ENCODE assay signal across 20 cellular contexts in genomic region chr6:7271205-7271534, GRCh38. TPM values are rescaled to one million over a fixed set of nuclear protein-coding genes. Genes with fewer than 3 reads are reported as not detected.
DNase-seq lines count a peak whose midpoint lies in the region; ATAC-seq and TF ChIP-seq lines count a peak whose summit lies in the region.
"Had no signal": no experiment of that assay in that cellular context is flagged by ENCODE, and none has a peak within 500 bp of the region (broad histone marks: within the 10 kb centered on the region; RNA-seq: fewer than 3 reads in every experiment).

No MANE protein-coding gene starts in this region.

- H3K4ac ChIP-seq in neuronal stem cell (ENCODE audit: low read length), result no peak overlapping the region

- no peak overlapping the region for H3K23ac ChIP-seq in neuronal stem cell (ENCODE audit: low read depth, low read length, poor library complexity)

- no peak overlapping the region for H2AK5ac ChIP-seq in neuronal stem cell (ENCODE audit: low read depth, low read length)

- H3K9ac ChIP-seq in neuronal stem cell (ENCODE audit: low read depth, low read length, poor library complexity), result no peak overlapping the region

- H3K4me3 ChIP-seq in right atrium auricular region (no peak overlapping the region), heart left ventricle (no peak overlapping the region), neuronal stem cell (ENCODE audit: low read length in 2 of 2) (no peak overlapping the region)
- H3K4me3 ChIP-seq: PC-9, SJCRH30 had no signal

- no peak overlapping the region for H3K18ac ChIP-seq in neuronal stem cell (ENCODE audit: low read length)

- no peak overlapping the region for H3K27ac ChIP-seq in right atrium auricular region
- H3K27ac ChIP-seq in heart left ventricle, result no peak overlapping the region
- H3K27ac ChIP-seq in neuronal stem cell (replicated peaks; ENCODE audit: low read length), result no peak overlapping the region
- H3K27ac ChIP-seq: PC-9, SJCRH30 had no signal

- DNase-seq in activated CD8-positive, alpha-beta memory T cell treated with anti-CD3 and anti-CD28 coated beads for 24 hours, result peak; percentile 28
- DNase-seq in activated CD8-positive, alpha-beta memory T cell treated with anti-CD3 and anti-CD28 coated beads, Interleukin-2, amount 50 U/mL, for 4 hours, result no peak
- peak; percentile 36 for DNase-seq in right atrium auricular region (ENCODE audit: low spot score)
- DNase-seq in heart left ventricle, result no peak
- DNase-seq in neuronal stem cell (ENCODE audit: low spot score), result no peak
- DNase-seq in germinal center (ENCODE audit: low spot score), result no peak
- DNase-seq: DMS53, GF-D8, GOT3, HCEC 1CT, KG1, NCI-H1092 treated with DMSO at 0.1 percent for 48 hours, NCI-H1436 treated with DMSO at 0.1 percent for 48 hours, NCI-H1930, NCI-H226, NCI-H510A treated with DMSO at 0.1 percent for 48 hours, NCI-H748 treated with DMSO at 0.1 percent for 48 hours, PC-9, SJCRH30 had no signal

- H3K36me3 ChIP-seq in right atrium auricular region (no peaks in the 10 kb centered on the region), heart left ventricle (no peaks in the 10 kb centered on the region), neuronal stem cell (replicated peaks in 1 of 2; ENCODE audit: control insufficient read depth in 2 of 2, insufficient read depth in 2 of 2, low read length in 2 of 2) (no peaks in the 10 kb centered on the region)
- H3K36me3 ChIP-seq: SJCRH30 had no signal

- no peak overlapping the region for H4K8ac ChIP-seq in neuronal stem cell (ENCODE audit: low read depth, low read length)

- no peak overlapping the region for H2BK12ac ChIP-seq in neuronal stem cell (ENCODE audit: low read length)

- H3K9me3 ChIP-seq in right atrium auricular region (no peaks in the 10 kb centered on the region), heart left ventricle (peaks cover 0 to 2% (median 0%) of the 10 kb centered on the region in 12 donors), neuronal stem cell (replicated peaks in 1 of 2; ENCODE audit: control insufficient read depth in 2 of 2, insufficient read depth in 1 of 2, low read depth in 1 of 2, low read length in 2 of 2) (peaks cover 0 to 2% of the 10 kb centered on the region in 2 donors)
- H3K9me3 ChIP-seq: SJCRH30 had no signal

- no peak overlapping the region for H2AFZ ChIP-seq in neuronal stem cell (ENCODE audit: low read length)
- H2AFZ ChIP-seq: PC-9 had no signal

- intact Hi-C loops in heart left ventricle (cut with DNase I), result no loop called here

- H2BK5ac ChIP-seq in neuronal stem cell (ENCODE audit: low read length), result peak overlapping the region; percentile 13

- H3K4me2 ChIP-seq in neuronal stem cell (ENCODE audit: insufficient read depth, low read length, poor library complexity, severe bottlenecking), result no peak overlapping the region
- H3K4me2 ChIP-seq: PC-9 had no signal

- ATAC-seq in heart left ventricle (no peak), HG02884 (IDR thresholded peaks at IDR 0.05; ENCODE audit: unreplicated experiment) (no peak)

- TF ChIP-seq CTCF in right atrium auricular region (IDR thresholded peaks at IDR 0.05) (no peak), heart left ventricle (IDR thresholded peaks at IDR 0.05) (no peak)

- H3K79me1 ChIP-seq in neuronal stem cell (ENCODE audit: low read depth, low read length), result no peaks in the 10 kb centered on the region

- TF ChIP-seq POLR2A in heart left ventricle (IDR thresholded peaks at IDR 0.05), result no peak

- no peaks in the 10 kb centered on the region for H3K4me1 ChIP-seq in right atrium auricular region
- H3K4me1 ChIP-seq in heart left ventricle, result peaks cover 0 to 20% (median 0%) of the 10 kb centered on the region in 12 donors
- peaks cover 0 to 2% of the 10 kb centered on the region in 2 donors for H3K4me1 ChIP-seq in neuronal stem cell (ENCODE audit: control insufficient read depth in 2 of 2, insufficient read depth in 1 of 2, low read depth in 1 of 2, low read length in 2 of 2)
- H3K4me1 ChIP-seq: SJCRH30 had no signal

- WGBS in heart left ventricle, 4 donors, result 73 to 91% (median 84%) methylated on average over 11 of the region's 11 CpGs
- WGBS in neuronal stem cell (ENCODE audit: extremely low coverage in 2 of 2, insufficient read length in 2 of 2, insufficient replicate concordance in 1 of 2), 2 donors, result no CpG with 5 or more reads among the region's 11 CpGs

- H4K91ac ChIP-seq in neuronal stem cell (ENCODE audit: low read depth, low read length, poor library complexity), result no peak overlapping the region

- H3K27me3 ChIP-seq in right atrium auricular region (no peaks in the 10 kb centered on the region), heart left ventricle (no peaks in the 10 kb centered on the region), neuronal stem cell (ENCODE audit: control insufficient read depth in 3 of 3, insufficient read depth in 3 of 3, low read depth in 1 of 3, low read length in 3 of 3) (no peaks in the 10 kb centered on the region)
- H3K27me3 ChIP-seq: SJCRH30 had no signal

- no peak overlapping the region for H2BK120ac ChIP-seq in neuronal stem cell (ENCODE audit: low read depth, low read length)

- no peak overlapping the region for H2BK15ac ChIP-seq in neuronal stem cell (ENCODE audit: low read length)

- H3K14ac ChIP-seq in neuronal stem cell (ENCODE audit: low read length), result no peak overlapping the region

RNA-seq across cellular contexts. Expression of gene SSR1, which starts 41.8 kb away (rescaled TPM):
- total RNA-seq in right atrium auricular region (10 to 100 TPM; 30.2 to 41.7 TPM), heart left ventricle (100 to 1,000 TPM in 1 of 9 donors, 10 to 100 TPM in 8; 20.6 to 106 (median 67.9) TPM)
- polyA plus RNA-seq in heart left ventricle, result 10 to 100 TPM in 1 of 2 donors, 1 to 10 TPM in 1; 8.6 to 80.0 TPM
- polyA plus RNA-seq in neuronal stem cell (2013, experiment 1 of 2), result 40.1 TPM
- polyA plus RNA-seq in neuronal stem cell (2013, experiment 2 of 2), result 38.6 TPM

Comparison
In these comparisons a context has a peak if more than half of its experiments do, and no peak if none do; other contexts are left out.
1. DNase-seq: peak in activated CD8-positive, alpha-beta memory T cell treated with anti-CD3 and anti-CD28 coated beads for 24 hours (single experiment) and right atrium auricular region (single experiment); none in activated CD8-positive, alpha-beta memory T cell treated with anti-CD3 and anti-CD28 coated beads, Interleukin-2, amount 50 U/mL, for 4 hours (single experiment), heart left ventricle (0 of 5), neuronal stem cell (single experiment) and germinal center (single experiment).